20 cellular contexts compared by ENCODE assay signal in the genomic region with DNA sequence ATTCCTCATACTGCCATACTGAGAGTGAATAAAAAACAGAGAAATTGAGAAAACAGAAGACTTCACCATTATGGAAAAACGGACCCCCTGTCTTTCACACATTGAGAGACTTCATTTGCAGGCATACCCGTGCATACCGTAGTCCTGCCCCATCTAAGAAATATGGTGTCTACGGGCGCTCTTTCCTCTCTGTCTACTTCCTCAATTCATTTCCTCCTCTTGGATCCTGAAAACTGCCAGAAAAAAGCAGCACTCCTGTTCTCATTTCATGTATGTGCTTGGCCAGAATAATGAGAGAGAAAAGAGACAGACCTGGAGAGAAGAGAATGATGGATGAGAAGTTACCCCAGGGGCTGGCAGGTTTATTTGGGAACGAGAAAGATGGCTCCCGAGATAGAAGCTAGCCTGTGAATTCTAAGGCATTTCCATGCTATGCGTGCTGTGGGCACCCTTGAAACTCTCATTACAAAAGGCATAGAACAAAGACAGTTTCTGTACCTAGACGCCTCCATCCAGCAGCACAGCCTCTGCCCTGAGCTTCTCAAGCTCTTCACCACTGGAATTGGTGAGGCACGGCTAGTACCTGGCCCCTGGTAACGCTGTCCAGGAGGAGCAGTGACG.
DNase-seq lines count a peak whose midpoint lies in the region; ATAC-seq, FAIRE-seq and TF ChIP-seq lines count a peak whose summit lies in the region.
"Had no signal": no experiment of that assay in that cellular context is flagged by ENCODE, and none has a peak within 500 bp of the region (broad histone marks: within the 10 kb centered on the region; RNA-seq: fewer than 3 reads in every experiment).

No MANE protein-coding gene starts in this region.

- no peak overlapping the region for H2AFZ ChIP-seq in K562 (ENCODE audit: low read depth, low read length)
- no peak overlapping the region for H2AFZ ChIP-seq in mammary epithelial cell (ENCODE audit: low read depth, low read length)
- H2AFZ ChIP-seq in smooth muscle cell (ENCODE audit: low read depth), result no peak overlapping the region

- 1% methylated on average over 12 of the region's 12 CpGs for WGBS in K562 (ENCODE audit: insufficient coverage, low coverage, missing lambda C conversion rate)
- 68% methylated on average over 11 of the region's 12 CpGs for WGBS in mammary epithelial cell (ENCODE audit: low coverage, missing lambda C conversion rate)
- 88% methylated on average over 11 of the region's 12 CpGs for WGBS in smooth muscle cell (ENCODE audit: low lambda C conversion rate)

- peak overlapping the region in 7 of 11 experiments; percentile 1 to 31 (median 15); a peak in 7 of 22 replicates for H3K4me2 ChIP-seq in BLaER1 treated with 17β-estradiol and CSF1 and Interleukin-3, amounts not matched to agents 10 nM and 100 nM
- no peak overlapping the region for H3K4me2 ChIP-seq in K562 (ENCODE audit: insufficient read depth, low read length)
- H3K4me2 ChIP-seq in mammary epithelial cell (ENCODE audit: insufficient read depth, low read depth, low read length), result no peak overlapping the region
- no peak overlapping the region for H3K4me2 ChIP-seq in smooth muscle cell
- H3K4me2 ChIP-seq: A549, SK-N-SH had no signal

- DNase-seq in KBM-7 (peak; percentile 59), NOMO-1 treated with DMSO at 0.1 percent for 48 hours (lab: John Stamatoyannopoulos, UW; ENCODE audit: unreplicated experiment) (peak; percentile 69), K562 (ENCODE audit: extremely low read depth in 1 of 4, low spot score in 3 of 4) (no peak), mammary epithelial cell (no peak), smooth muscle cell (lab: John Stamatoyannopoulos, UW; ENCODE audit: unreplicated experiment) (no peak), HUDEP-2 (lab: John Stamatoyannopoulos, UW; ENCODE audit: unreplicated experiment in 76 of 76) (no peak)
- no peak for DNase-seq in activated CD8-positive, alpha-beta memory T cell treated with anti-CD3 and anti-CD28 coated beads for 24 hours
- DNase-seq: NCI-H1417 treated with DMSO at 0.1 percent for 48 hours, NCI-H187 treated with DMSO at 0.1 percent for 48 hours, NCI-H226, NCI-H524, NCI-H82, Right ventricle myocardium superior, SK-N-SH had no signal

- no peak overlapping the region for H3K9ac ChIP-seq in BLaER1 treated with 17β-estradiol and CSF1 and Interleukin-3, amounts not matched to agents 10 nM and 100 nM
- H3K9ac ChIP-seq in K562 (ENCODE audit: insufficient read depth in 1 of 2, low read depth in 2 of 2, low read length in 2 of 2) (no peak overlapping the region), mammary epithelial cell (ENCODE audit: insufficient read depth, low read length) (no peak overlapping the region), smooth muscle cell (ENCODE audit: low read depth) (no peak overlapping the region)
- H3K9ac ChIP-seq: SK-N-SH had no signal

- no peaks in the 10 kb centered on the region for H3K36me3 ChIP-seq in BLaER1 treated with 17β-estradiol and CSF1 and Interleukin-3, amounts not matched to agents 10 nM and 100 nM
- H3K36me3 ChIP-seq in K562 (ENCODE audit: control insufficient read depth, insufficient read depth, low read length), result no peaks in the 10 kb centered on the region
- no peaks in the 10 kb centered on the region for H3K36me3 ChIP-seq in mammary epithelial cell (ENCODE audit: insufficient read depth, low read length)
- H3K36me3 ChIP-seq in smooth muscle cell (ENCODE audit: low read depth), result no peaks in the 10 kb centered on the region

- POLR2A ChIA-PET in K562 (lab: Yijun Ruan, JAX), result interaction anchor here (0.6 to 0.9 kb wide), 2 partner anchors 101 to 157 kb away, joined by 3 read pairs; no protein-coding TSS in a partner anchor

- H3K27ac ChIP-seq in BLaER1 treated with 17β-estradiol and CSF1 and Interleukin-3, amounts not matched to agents 10 nM and 100 nM, result no peak overlapping the region
- no peak overlapping the region for H3K27ac ChIP-seq in K562 (ENCODE audit: extremely low read depth, low read depth, low read length)
- H3K27ac ChIP-seq in mammary epithelial cell (ENCODE audit: insufficient read depth, low read depth, low read length), result no peak overlapping the region
- H3K27ac ChIP-seq in smooth muscle cell (ENCODE audit: low read depth), result no peak overlapping the region
- H3K27ac ChIP-seq: A549 had no signal

- TF ChIP-seq POLR2A in K562 (conservative IDR thresholded peaks at IDR 0.05), result no peak

- H3K9me1 ChIP-seq in K562 (ENCODE audit: control insufficient read depth, insufficient read depth, low read length), result no peaks in the 10 kb centered on the region

- no peak for FAIRE-seq in K562 (lab: Jason Lieb, UNC)
- FAIRE-seq: A549, D721Med, GM12892, GM18507, RCC 7860 had no signal

- peaks cover 0 to 10% (median 7%) of the 10 kb centered on the region in 11 experiments; a peak in 9 of 22 replicates for H3K9me3 ChIP-seq in BLaER1 treated with 17β-estradiol and CSF1 and Interleukin-3, amounts not matched to agents 10 nM and 100 nM (replicated peaks in 1 of 11)
- H3K9me3 ChIP-seq in K562 (replicated peaks; ENCODE audit: control insufficient read depth, insufficient read depth, low read depth, low read length) (no peaks in the 10 kb centered on the region), mammary epithelial cell (replicated peaks; ENCODE audit: insufficient read depth, low read length) (no peaks in the 10 kb centered on the region), smooth muscle cell (replicated peaks; ENCODE audit: low read depth) (no peaks in the 10 kb centered on the region)
- H3K9me3 ChIP-seq: SK-N-SH had no signal

- CTCF ChIA-PET in K562 (lab: Yijun Ruan, JAX; ENCODE audit: low intra/inter-chr PET ratio) (no interaction called here), mammary epithelial cell (lab: Charles Lee; ENCODE audit: low non-redundant PET) (no interaction called here)

- in situ Hi-C loops in KBM-7 (cut with MboI; ENCODE audit: low pct_unique_long_range_greater_than_20kb, low sequenced_read_pairs), result no loop called here
- in situ Hi-C loops in K562 (cut with MboI), result no loop called here
- in situ Hi-C loops in mammary epithelial cell (cut with MboI; ENCODE audit: low sequenced_read_pairs in 2 of 2), result no loop called here

- no peaks in the 10 kb centered on the region for H4K20me1 ChIP-seq in BLaER1 treated with 17β-estradiol and CSF1 and Interleukin-3, amounts not matched to agents 10 nM and 100 nM
- H4K20me1 ChIP-seq in K562 (replicated peaks; ENCODE audit: control insufficient read depth, insufficient read depth, low read length), result no peaks in the 10 kb centered on the region
- no peaks in the 10 kb centered on the region for H4K20me1 ChIP-seq in mammary epithelial cell (ENCODE audit: insufficient read depth, low read length)
- H4K20me1 ChIP-seq in smooth muscle cell (ENCODE audit: low read depth), result no peaks in the 10 kb centered on the region

- BruUV-seq in K562 (replicated peaks; lab: Mats Ljungman, UMichigan), result no TSS peak
- BruUV-seq in mammary epithelial cell (replicated peaks; lab: Mats Ljungman, UMichigan), result no TSS peak

- intact Hi-C loops in K562 (cut with micrococcal nuclease) (no loop called here), mammary epithelial cell (cut with micrococcal nuclease) (no loop called here)

- H3K79me2 ChIP-seq in K562 (ENCODE audit: control insufficient read depth, insufficient read depth, low read length) (no peaks in the 10 kb centered on the region), mammary epithelial cell (ENCODE audit: insufficient read depth, low read length) (no peaks in the 10 kb centered on the region), smooth muscle cell (ENCODE audit: low read depth) (no peaks in the 10 kb centered on the region)

- no peak for ATAC-seq in K562
- ATAC-seq: A549 had no signal

- dilution Hi-C loops in mammary epithelial cell (cut with HindIII; ENCODE audit: low sequenced_read_pairs), result loop anchor here (5.0 to 10.0 kb wide), 2 partner anchors 77 to 604 kb away; no protein-coding TSS in a partner anchor

- TF ChIP-seq CTCF in K562 (IDR thresholded peaks at IDR 0.05 in 2 of 3, conservative IDR thresholded peaks at IDR 0.05 in 1 of 3; ENCODE audit: insufficient read depth in 2 of 3, low read depth in 1 of 3, low read length in 3 of 3) (no peak), mammary epithelial cell (conservative IDR thresholded peaks at IDR 0.05 in 1 of 2, IDR thresholded peaks at IDR 0.05 in 1 of 2; ENCODE audit: extremely low read depth in 1 of 2, insufficient read depth in 1 of 2, low read depth in 1 of 2, low read length in 2 of 2) (no peak), smooth muscle cell (IDR thresholded peaks at IDR 0.05; ENCODE audit: borderline replicate concordance, insufficient read depth, poor library complexity, severe bottlenecking) (no peak)

- H3K27me3 ChIP-seq in BLaER1 treated with 17β-estradiol and CSF1 and Interleukin-3, amounts not matched to agents 10 nM and 100 nM, result 0 out of 22 replicates have a peak, but pooled peaks cover 0 to 3% (median 0%) of the 10 kb centered on the region in 11 experiments
- H3K27me3 ChIP-seq in K562 (ENCODE audit: control insufficient read depth in 2 of 2, insufficient read depth in 2 of 2, low read length in 2 of 2) (peaks cover 6 to 27% of the 10 kb centered on the region in 2 experiments; a peak in 3 of 5 replicates), mammary epithelial cell (ENCODE audit: insufficient read depth, low read length) (peaks cover 5% of the 10 kb centered on the region), smooth muscle cell (ENCODE audit: low read depth) (peaks cover 7% of the 10 kb centered on the region)

- H3K4me3 ChIP-seq in BLaER1 treated with 17β-estradiol and CSF1 and Interleukin-3, amounts not matched to agents 10 nM and 100 nM, result no peak overlapping the region
- no peak overlapping the region for H3K4me3 ChIP-seq in K562
- no peak overlapping the region for H3K4me3 ChIP-seq in mammary epithelial cell (replicated peaks in 1 of 3; ENCODE audit: insufficient read depth in 1 of 3, low read depth in 2 of 3, low read length in 3 of 3)
- H3K4me3 ChIP-seq in smooth muscle cell, result no peak overlapping the region
- H3K4me3 ChIP-seq: A549 had no signal

- no peak for TF ChIP-seq EP300 in K562 (IDR thresholded peaks at IDR 0.05; ENCODE audit: low read length)

- no peaks in the 10 kb centered on the region for H3F3A ChIP-seq in smooth muscle cell (ENCODE audit: low read depth)

- H3K4me1 ChIP-seq in BLaER1 treated with 17β-estradiol and CSF1 and Interleukin-3, amounts not matched to agents 10 nM and 100 nM, result peaks cover 7 to 22% (median 14%) of the 10 kb centered on the region in 10 experiments; a peak in 16 of 20 replicates
- no peaks in the 10 kb centered on the region for H3K4me1 ChIP-seq in K562 (replicated peaks in 1 of 2; ENCODE audit: control insufficient read depth in 2 of 2, insufficient read depth in 2 of 2, low read length in 2 of 2)
- H3K4me1 ChIP-seq in mammary epithelial cell (ENCODE audit: insufficient read depth, low read length), result no peaks in the 10 kb centered on the region
- H3K4me1 ChIP-seq in smooth muscle cell (ENCODE audit: low read depth), result no peaks in the 10 kb centered on the region
- H3K4me1 ChIP-seq: A549 had no signal

- no peak for TF ChIP-seq RAD21 in K562 (CRISPR knock-in tag; conservative IDR thresholded peaks at IDR 0.05 in 1 of 2, IDR thresholded peaks at IDR 0.05 in 1 of 2)

TF ChIP-seq in K562, 482 proteins besides CTCF, POLR2A, EP300 and RAD21 (continues in another document):
- TF ChIP-seq RBM25 (IDR thresholded peaks at IDR 0.05; ENCODE audit: low read depth, low read length, severe bottlenecking), result peak; percentile 55

Comparison
In these comparisons a context has a peak if more than half of its experiments do, and no peak if none do; other contexts are left out.
1. H3K4me2 ChIP-seq: peak in BLaER1 treated with 17β-estradiol and CSF1 and Interleukin-3, amounts not matched to agents 10 nM and 100 nM (7 of 11); none in K562 (single experiment), mammary epithelial cell (single experiment) and smooth muscle cell (single experiment).
2. DNase-seq: peak in KBM-7 (single experiment) and NOMO-1 treated with DMSO at 0.1 percent for 48 hours (single experiment); none in K562 (0 of 4), mammary epithelial cell (single experiment), smooth muscle cell (single experiment), activated CD8-positive, alpha-beta memory T cell treated with anti-CD3 and anti-CD28 coated beads for 24 hours (single experiment) and HUDEP-2 (0 of 76).